Comparison of ENCODE assay signal across 9 cellular contexts in genomic region chr2:9174771-9175441, GRCh38. TPM values are rescaled to one million over a fixed set of nuclear protein-coding genes. Genes with fewer than 3 reads are reported as not detected.
DNase-seq lines count a peak whose midpoint lies in the region; ATAC-seq and TF ChIP-seq lines count a peak whose summit lies in the region.
"Had no signal": no experiment of that assay in that cellular context is flagged by ENCODE, and none has a peak within 500 bp of the region (broad histone marks: within the 10 kb centered on the region; RNA-seq: fewer than 3 reads in every experiment).

No MANE protein-coding gene starts in this region.

- intact Hi-C loops in prostate gland (cut with DNase I) = no loop called here
- intact Hi-C loops in spleen (cut with DNase I; ENCODE audit: low total_unique reads) = no loop called here

- TF ChIP-seq POLR2A in prostate gland (IDR thresholded peaks at IDR 0.05) (no peak), spleen (IDR thresholded peaks at IDR 0.05) (no peak)

- H3K4me3 ChIP-seq in AG04449 (ENCODE audit: low read depth, low read length) (no peak overlapping the region), prostate gland (no peak overlapping the region), spleen (no peak overlapping the region)

- CTCF ChIA-PET in AG04449 (lab: Yijun Ruan, JAX) = interaction anchor here (1.2 to 2.1 kb wide), 3 partner anchors 12 to 32 kb away, joined by 3 to 7 read pairs (median 3); no protein-coding TSS in a partner anchor
- CTCF ChIA-PET in RWPE1 (lab: Yijun Ruan, JAX) = interaction anchor here (0.5 to 1.0 kb wide), 2 partner anchors 10 to 156 kb away, joined by 3 read pairs; no protein-coding TSS in a partner anchor

- H3K36me3 ChIP-seq in prostate gland (no peaks in the 10 kb centered on the region), spleen (no peaks in the 10 kb centered on the region)

- WGBS in prostate gland = 69% methylated on average over 10 of the region's 10 CpGs
- 56 to 71% (median 61%) methylated on average over 10 of the region's 10 CpGs for WGBS in spleen, 5 donors

- H3K9me3 ChIP-seq in prostate gland (no peaks in the 10 kb centered on the region), spleen (no peaks in the 10 kb centered on the region)

- peaks cover 9% of the 10 kb centered on the region for H3K4me1 ChIP-seq in prostate gland (replicated peaks)
- H3K4me1 ChIP-seq in spleen = no peaks in the 10 kb centered on the region

- no peak for TF ChIP-seq CTCF in AG04449 (IDR thresholded peaks at IDR 0.05; ENCODE audit: insufficient read depth, low read length, missing control alignments)
- no peak for TF ChIP-seq CTCF in RWPE1 (conservative IDR thresholded peaks at IDR 0.05; ENCODE audit: low read depth)
- no peak for TF ChIP-seq CTCF in prostate gland (IDR thresholded peaks at IDR 0.05)
- no peak for TF ChIP-seq CTCF in spleen (IDR thresholded peaks at IDR 0.05 in 8 of 11, conservative IDR thresholded peaks at IDR 0.05 in 3 of 11)

- DNase-seq in AG04449 (ENCODE audit: low read depth, low spot score) = peak; percentile 55
- DNase-seq in HK-2 (ENCODE audit: unreplicated experiment) = peak; percentile 51
- DNase-seq in RWPE1 (ENCODE audit: low spot score) = peak; percentile 50
- peak; percentile 79 for DNase-seq in foreskin melanocyte
- DNase-seq in caudate nucleus (lab: John Stamatoyannopoulos, UW) = no peak
- no peak for DNase-seq in prostate gland (ENCODE audit: low spot score)
- no peak for DNase-seq in spleen

- POLR2A ChIA-PET in AG04449 (lab: Yijun Ruan, JAX) (no interaction called here), RWPE1 (lab: Yijun Ruan, JAX; ENCODE audit: low non-redundant PET) (interaction anchor here (0.6 kb wide), 1 partner anchor 31 kb away, joined by 3 read pairs; no protein-coding TSS in a partner anchor)

- no peaks in the 10 kb centered on the region for H3K27me3 ChIP-seq in prostate gland (replicated peaks; ENCODE audit: insufficient read depth)
- H3K27me3 ChIP-seq in spleen (replicated peaks in 1 of 7) = peaks cover 0 to 25% (median 0%) of the 10 kb centered on the region in 7 donors

- H3K27ac ChIP-seq in RWPE1 = peak overlapping the region; percentile 13; the same call in 1 of the 2 replicates
- H3K27ac ChIP-seq in caudate nucleus (ENCODE audit: low read depth, low read length) = no peak overlapping the region
- H3K27ac ChIP-seq in prostate gland = no peak overlapping the region
- H3K27ac ChIP-seq in spleen = no peak overlapping the region
- H3K27ac ChIP-seq: KMS-11 had no signal

- ATAC-seq in HG03354 (IDR thresholded peaks at IDR 0.05; ENCODE audit: poor library complexity, severe bottlenecking, unreplicated experiment) = no peak

RNA-seq across cellular contexts. Expression of gene ASAP2, which starts 31.7 kb away (rescaled TPM):
- total RNA-seq in prostate gland (10 to 100 TPM in 1 of 2 donors, 1 to 10 TPM in 1; 9.2 to 17.8 TPM), spleen (1 to 10 TPM; 1.4 to 3.0 (median 2.7) TPM)
- 1 to 10 TPM in 2 of 3 donors, under 1 TPM in 1; 0.93 to 1.6 (median 1.3) TPM for polyA plus RNA-seq in spleen

Comparison
In these comparisons a context has a peak if more than half of its experiments do, and no peak if none do; other contexts are left out.
1. DNase-seq: peak in AG04449 (single experiment), HK-2 (single experiment), RWPE1 (single experiment) and foreskin melanocyte (single experiment); none in caudate nucleus (0 of 61), prostate gland (single experiment) and spleen (single experiment).